In the genomic region with DNA sequence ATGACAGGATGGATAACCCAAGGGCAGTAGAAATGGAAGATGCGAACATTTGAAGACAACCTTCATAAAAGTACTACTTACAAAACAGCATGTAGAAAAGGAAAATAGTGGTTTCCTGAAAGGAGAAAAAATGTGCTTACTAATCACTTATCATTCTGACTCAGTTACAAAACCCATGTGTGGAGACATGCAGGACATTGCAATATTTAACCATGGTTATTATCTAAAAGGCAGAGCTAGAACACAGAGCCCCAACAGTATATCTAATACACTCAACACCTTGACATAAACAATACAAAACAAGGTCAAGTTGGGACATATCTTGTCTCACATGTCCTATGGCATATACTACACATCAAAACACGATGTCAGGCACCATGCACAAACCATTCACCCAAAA, we compare ENCODE assay signal across 20 cellular contexts. TPM values are rescaled to one million over a fixed set of nuclear protein-coding genes. Genes with fewer than 3 reads are reported as not detected.
DNase-seq lines count a peak whose midpoint lies in the region; ATAC-seq, FAIRE-seq and TF ChIP-seq lines count a peak whose summit lies in the region.
"Had no signal": no experiment of that assay in that cellular context is flagged by ENCODE, and none has a peak within 500 bp of the region (broad histone marks: within the 10 kb centered on the region; RNA-seq: fewer than 3 reads in every experiment).

No MANE protein-coding gene starts in this region.

- H3F3A ChIP-seq in SK-N-SH (replicated peaks; ENCODE audit: insufficient read depth), result peaks cover 4% of the 10 kb centered on the region

- intact Hi-C loops in gastrocnemius medialis (cut with DNase I; ENCODE audit: low total_unique reads), result no loop called here

- H2BK15ac ChIP-seq in H1 (ENCODE audit: low read length) (no peak overlapping the region), mesenchymal stem cell (ENCODE audit: low read depth, poor library complexity, severe bottlenecking) (no peak overlapping the region)

- no peak overlapping the region for H3K27ac ChIP-seq in H1 (ENCODE audit: low read depth, low read length)
- no peak overlapping the region for H3K27ac ChIP-seq in mesenchymal stem cell (ENCODE audit: low read length, poor library complexity, severe bottlenecking)
- H3K27ac ChIP-seq in gastrocnemius medialis, result no peak overlapping the region
- no peak overlapping the region for H3K27ac ChIP-seq in SK-N-SH (ENCODE audit: low read depth in 2 of 2, low read length in 1 of 2)
- H3K27ac ChIP-seq: cardiac muscle cell had no signal

- POLR2A ChIA-PET in H1 (lab: Charles Lee; ENCODE audit: partially characterized antibody), result no interaction called here
- POLR2A ChIA-PET in SK-N-SH (lab: Yijun Ruan, JAX), result no interaction called here

- H2AK5ac ChIP-seq in H1 (ENCODE audit: low read depth, low read length), result no peak overlapping the region
- no peak overlapping the region for H2AK5ac ChIP-seq in mesenchymal stem cell (ENCODE audit: low read length, severe bottlenecking)

- FAIRE-seq in RCC 7860 (lab: Jason Lieb, UNC), result peak; percentile 4
- FAIRE-seq in H1 (lab: Jason Lieb, UNC), result no peak

- CTCF ChIA-PET in H1 (lab: Charles Lee; ENCODE audit: partially characterized antibody), result interaction anchor here (0.7 kb wide), 1 partner anchor 144 kb away, joined by 3 read pairs; no protein-coding TSS in a partner anchor
- CTCF ChIA-PET in SK-N-SH (lab: Yijun Ruan, JAX), result no interaction called here

- H3K14ac ChIP-seq in H1 (ENCODE audit: insufficient read length), result no peak overlapping the region
- H3K14ac ChIP-seq in mesenchymal stem cell (ENCODE audit: low read length in 2 of 2), result no peak overlapping the region

- H3K56ac ChIP-seq in H1 (replicated peaks; ENCODE audit: insufficient read length, low read depth, low read length), result no peak overlapping the region

- no peaks in the 10 kb centered on the region for H3K9me2 ChIP-seq in SK-N-SH

- TF ChIP-seq POLR2A in H1 (IDR thresholded peaks at IDR 0.05; ENCODE audit: control extremely low read depth in 1 of 2, low read depth in 2 of 2, low read length in 2 of 2), result no peak
- no peak for TF ChIP-seq POLR2A in gastrocnemius medialis (IDR thresholded peaks at IDR 0.05)

- no peak overlapping the region for H4K8ac ChIP-seq in H1 (ENCODE audit: extremely low read depth, insufficient read depth, low read length)
- no peak overlapping the region for H4K8ac ChIP-seq in mesenchymal stem cell (ENCODE audit: low read length)

- H3K18ac ChIP-seq in H1 (ENCODE audit: extremely low read depth, low read length) (no peak overlapping the region), mesenchymal stem cell (ENCODE audit: low read depth in 1 of 2, low read length in 2 of 2) (no peak overlapping the region)

- no peak for TF ChIP-seq RAD21 in H1 (IDR thresholded peaks at IDR 0.05 in 1 of 2, conservative IDR thresholded peaks at IDR 0.05 in 1 of 2; ENCODE audit: low read depth in 2 of 2, low read length in 2 of 2)
- TF ChIP-seq RAD21 in SK-N-SH (IDR thresholded peaks at IDR 0.05; ENCODE audit: low read length), result no peak

- no peak overlapping the region for H4K91ac ChIP-seq in H1 (replicated peaks; ENCODE audit: insufficient read length, low read length)
- no peak overlapping the region for H4K91ac ChIP-seq in mesenchymal stem cell (ENCODE audit: low read length)

- H4K20me1 ChIP-seq in H1 (replicated peaks in 1 of 2; ENCODE audit: control insufficient read depth in 1 of 2, insufficient read depth in 2 of 2, low read length in 2 of 2), result no peaks in the 10 kb centered on the region
- H4K20me1 ChIP-seq in SK-N-SH (ENCODE audit: insufficient read depth), result no peaks in the 10 kb centered on the region; the same call in 1 of the 2 replicates

- H3K23me2 ChIP-seq in H1 (ENCODE audit: low read depth, low read length), result no peaks in the 10 kb centered on the region

- H4K5ac ChIP-seq in H1 (ENCODE audit: insufficient read length, low read depth, low read length), result no peak overlapping the region

- no peak for ATAC-seq in gastrocnemius medialis
- ATAC-seq: activated CD4-positive, CD25-positive, alpha-beta regulatory T cell treated with anti-CD3 and anti-CD28 coated beads, Interleukin-2, amount 50 U/mL, for 24 hours; activated CD8-positive, alpha-beta memory T cell treated with anti-CD3 and anti-CD28 coated beads, Interleukin-2, amount 10 ng/mL, durations not matched to agents 7 days and 5 days; effector memory CD8-positive, alpha-beta T cell; left cardiac atrium; right cardiac atrium; T-cell had no signal

- DNase-seq in GM03348 (ENCODE audit: low spot score) (peak; percentile 29), RCC 7860 (ENCODE audit: low spot score) (peak; percentile 36), H1 (ENCODE audit: low read depth in 1 of 2, low spot score in 2 of 2) (no peak), mesenchymal stem cell (peak; percentile 35), gastrocnemius medialis (no peak), SK-N-SH (no peak), GM13977 (ENCODE audit: low spot score) (no peak)
- DNase-seq: activated CD8-positive, alpha-beta memory T cell treated with anti-CD3 and anti-CD28 coated beads, Interleukin-2, amount 10 ng/mL, durations not matched to agents 7 days and 5 days; activated naive CD4-positive, alpha-beta T cell; DMS53; effector memory CD8-positive, alpha-beta T cell; Kasumi-1; left cardiac atrium; NCI-H2029; NCI-H524 treated with DMSO at 0.1 percent for 48 hours; right cardiac atrium; stimulated activated CD4-positive, alpha-beta T cell treated with anti-CD3 and anti-CD28 coated beads, Interleukin-1b, Interleukin-23, amount 100 ng/mL, for 48 hours; T-cell had no signal

- in situ Hi-C loops in gastrocnemius medialis (cut with MboI; ENCODE audit: low sequenced_read_pairs in 4 of 4) (no loop called here), GM13977 (cut with MboI; ENCODE audit: low pct_unique_long_range_greater_than_20kb, low sequenced_read_pairs, unreplicated experiment) (no loop called here)

- H3K4me1 ChIP-seq in H1 (replicated peaks in 1 of 4; ENCODE audit: control insufficient read depth in 3 of 4, insufficient read depth in 4 of 4, low read length in 3 of 4) (no peaks in the 10 kb centered on the region), mesenchymal stem cell (ENCODE audit: control insufficient read depth, insufficient read depth, low read depth, low read length) (no peaks in the 10 kb centered on the region), gastrocnemius medialis (no peaks in the 10 kb centered on the region), SK-N-SH (ENCODE audit: control insufficient read depth in 1 of 2, insufficient read depth in 2 of 2, low read depth in 1 of 2, low read length in 1 of 2) (no peaks in the 10 kb centered on the region)

- no peak overlapping the region for H3K23ac ChIP-seq in H1 (ENCODE audit: insufficient read length)
- no peak overlapping the region for H3K23ac ChIP-seq in mesenchymal stem cell (ENCODE audit: low read length in 2 of 2)

- no peaks in the 10 kb centered on the region for H3K79me1 ChIP-seq in H1 (ENCODE audit: low read depth, low read length)
- H3K79me1 ChIP-seq in mesenchymal stem cell (replicated peaks; ENCODE audit: low read length, poor library complexity, severe bottlenecking), result peaks cover 2% of the 10 kb centered on the region

- H3K79me2 ChIP-seq in H1 (ENCODE audit: control insufficient read depth in 1 of 2, insufficient read depth in 2 of 2, low read length in 2 of 2) (no peaks in the 10 kb centered on the region), SK-N-SH (ENCODE audit: insufficient read depth) (no peaks in the 10 kb centered on the region)

- 88% methylated on average over 2 of the region's 2 CpGs; no CpG with 5 or more reads in 1 of the 2 experiments for WGBS in H1 (ENCODE audit: extremely low coverage in 1 of 2, insufficient coverage in 1 of 2, insufficient read length in 1 of 2, insufficient replicate concordance in 2 of 2, low coverage in 1 of 2, low lambda C conversion rate in 2 of 2, missing lambda C conversion rate in 1 of 2), 2 experiments
- 100% methylated on average over 1 of the region's 2 CpGs for WGBS in mesenchymal stem cell
- WGBS in SK-N-SH (ENCODE audit: low lambda C conversion rate), result 77% methylated on average over 2 of the region's 2 CpGs

- H2BK5ac ChIP-seq in H1 (ENCODE audit: low read depth, low read length), result no peak overlapping the region
- H2BK5ac ChIP-seq in mesenchymal stem cell (ENCODE audit: low read depth, low read length, poor library complexity, severe bottlenecking), result no peak overlapping the region

- no peak overlapping the region for H3K4me2 ChIP-seq in H1 (ENCODE audit: insufficient read depth in 1 of 2, low read depth in 2 of 2, low read length in 2 of 2)
- H3K4me2 ChIP-seq in mesenchymal stem cell (ENCODE audit: low read length, poor library complexity, severe bottlenecking), result no peak overlapping the region
- H3K4me2 ChIP-seq in SK-N-SH, result no peak overlapping the region

- H3K36me3 ChIP-seq in H1 (ENCODE audit: control insufficient read depth in 2 of 4, insufficient read depth in 4 of 4, low read length in 3 of 4) (peaks cover 0 to 4% (median 0%) of the 10 kb centered on the region in 4 experiments; a peak in 1 of 8 replicates), mesenchymal stem cell (ENCODE audit: control insufficient read depth in 1 of 2, insufficient read depth in 2 of 2, low read depth in 1 of 2, low read length in 2 of 2) (peaks cover 0 to 21% of the 10 kb centered on the region in 2 experiments), gastrocnemius medialis (no peaks in the 10 kb centered on the region), SK-N-SH (replicated peaks in 1 of 2; ENCODE audit: control insufficient read depth in 1 of 2, insufficient read depth in 2 of 2, low read length in 1 of 2) (peaks cover 6 to 13% of the 10 kb centered on the region in 2 experiments)
- H3K36me3 ChIP-seq: cardiac muscle cell had no signal

- H3K9me3 ChIP-seq in H1 (ENCODE audit: insufficient read depth in 2 of 2, low read depth in 1 of 2, low read length in 1 of 2) (no peaks in the 10 kb centered on the region), mesenchymal stem cell (ENCODE audit: control insufficient read depth, low read length) (no peaks in the 10 kb centered on the region), gastrocnemius medialis (no peaks in the 10 kb centered on the region), SK-N-SH (no peaks in the 10 kb centered on the region)

- TF ChIP-seq CTCF in H1 (IDR thresholded peaks at IDR 0.05; ENCODE audit: control extremely low read depth in 1 of 3, insufficient read depth in 1 of 3, low read depth in 1 of 3, low read length in 3 of 3) (no peak), gastrocnemius medialis (IDR thresholded peaks at IDR 0.05 in 4 of 5, conservative IDR thresholded peaks at IDR 0.05 in 1 of 5) (no peak), SK-N-SH (IDR thresholded peaks at IDR 0.05) (no peak), GM13977 (IDR thresholded peaks at IDR 0.05; ENCODE audit: extremely low read depth, insufficient read depth, missing control alignments) (no peak)

- H2BK20ac ChIP-seq in H1 (ENCODE audit: low read length), result no peak overlapping the region

- no peak for TF ChIP-seq EP300 in H1 (IDR thresholded peaks at IDR 0.05; ENCODE audit: borderline replicate concordance in 1 of 2, low read depth in 2 of 2, low read length in 2 of 2)
- no peak for TF ChIP-seq EP300 in SK-N-SH (IDR thresholded peaks at IDR 0.05; ENCODE audit: borderline replicate concordance in 1 of 2, low read depth in 1 of 2, low read length in 1 of 2)

- no peak overlapping the region for H3K4ac ChIP-seq in H1 (replicated peaks; ENCODE audit: insufficient read length, low read depth, low read length)
- no peak overlapping the region for H3K4ac ChIP-seq in mesenchymal stem cell (ENCODE audit: low read depth in 1 of 2, low read length in 2 of 2)

- H2AFZ ChIP-seq in H1 (ENCODE audit: low read length), result no peak overlapping the region
- H2AFZ ChIP-seq in mesenchymal stem cell (ENCODE audit: low read depth, low read length), result no peak overlapping the region
- H2AFZ ChIP-seq in SK-N-SH (ENCODE audit: low read depth), result no peak overlapping the region

- H2BK120ac ChIP-seq in H1 (replicated peaks; ENCODE audit: low read depth, low read length) (no peak overlapping the region), mesenchymal stem cell (ENCODE audit: low read depth, low read length) (no peak overlapping the region)

- H3K4me3 ChIP-seq in H1 (ENCODE audit: extremely low read depth in 1 of 4, insufficient read depth in 2 of 4, low read depth in 3 of 4, low read length in 4 of 4) (no peak overlapping the region), mesenchymal stem cell (ENCODE audit: insufficient read depth in 1 of 2, low read depth in 1 of 2, low read length in 2 of 2) (no peak overlapping the region), gastrocnemius medialis (no peak overlapping the region), SK-N-SH (ENCODE audit: low read depth in 2 of 2, low read length in 1 of 2) (no peak overlapping the region)
- H3K4me3 ChIP-seq: cardiac muscle cell had no signal

- H2BK12ac ChIP-seq in H1 (ENCODE audit: low read depth, low read length) (no peak overlapping the region), mesenchymal stem cell (ENCODE audit: low read length in 2 of 2) (no peak overlapping the region)

- H3K27me3 ChIP-seq in H1 (replicated peaks in 1 of 4; ENCODE audit: control insufficient read depth in 3 of 4, extremely low read depth in 1 of 4, insufficient read depth in 3 of 4, low read length in 3 of 4), result no peaks in the 10 kb centered on the region
- no peaks in the 10 kb centered on the region for H3K27me3 ChIP-seq in mesenchymal stem cell (ENCODE audit: control insufficient read depth in 1 of 2, insufficient read depth in 1 of 2, low read length in 2 of 2)
- no peaks in the 10 kb centered on the region for H3K27me3 ChIP-seq in gastrocnemius medialis
- no peaks in the 10 kb centered on the region for H3K27me3 ChIP-seq in SK-N-SH (ENCODE audit: insufficient read depth)
- H3K27me3 ChIP-seq: cardiac muscle cell had no signal

- H3K9ac ChIP-seq in H1 (replicated peaks in 1 of 4; ENCODE audit: extremely low read depth in 1 of 4, low read depth in 3 of 4, low read length in 3 of 4) (no peak overlapping the region), mesenchymal stem cell (ENCODE audit: low read length) (no peak overlapping the region), SK-N-SH (no peak overlapping the region)

RNA-seq across cellular contexts. Expression of a gene that starts 55.9 kb away (rescaled TPM):
- 185 and 210 TPM in 2 replicates for total RNA-seq in H1 (2021; fragmentation: NEBNext Ultra II Directional; extraction: Animal tissue kit (Norgen Biotek cat#: 25700))
- polyA plus RNA-seq in H1 (2011; rRNA removed), result 45.5 and 59.6 TPM in 2 replicates
- polyA plus RNA-seq in H1 (2011; cell fraction: cytosol; rRNA removed), result 145 TPM
- polyA plus RNA-seq in H1 (2011; cell fraction: nucleus; rRNA removed), result 11.1 TPM
- polyA plus RNA-seq in H1 (2012, experiment 1 of 2), result 119 to 148 TPM (median 132 TPM) in 4 replicates
- polyA plus RNA-seq in H1 (2012, experiment 2 of 2), result 12.0 TPM
- polyA plus RNA-seq in H1 (2013, experiment 1 of 2), result 113 TPM
- polyA plus RNA-seq in H1 (2013, experiment 2 of 2), result 118 TPM
- 57.4 and 74.1 TPM in 2 replicates for polyA minus RNA-seq in H1 (2011; rRNA and poly(A)+ RNA removed)
- 88.8 TPM for polyA minus RNA-seq in H1 (2011; cell fraction: cytosol; rRNA and poly(A)+ RNA removed)
- polyA minus RNA-seq in H1 (2011; cell fraction: nucleus; rRNA and poly(A)+ RNA removed), result 88.7 TPM
- 65.4 TPM for polyA plus RNA-seq in mesenchymal stem cell (2013, experiment 1 of 2)
- 61.3 TPM for polyA plus RNA-seq in mesenchymal stem cell (2013, experiment 2 of 2)
- 10 to 100 TPM; 35.7 to 67.5 (median 56.0) TPM for total RNA-seq in gastrocnemius medialis
- 59.8 and 67.6 TPM in 2 replicates for polyA plus RNA-seq in SK-N-SH (2012; rRNA removed)
- polyA plus RNA-seq in SK-N-SH (2012; cell fraction: cytosol; rRNA removed), result 101 and 141 TPM in 2 replicates
- polyA plus RNA-seq in SK-N-SH (2012; cell fraction: nucleus; rRNA removed), result 19.5 and 38.9 TPM in 2 replicates

Comparison
In these comparisons a context has a peak if more than half of its experiments do, and no peak if none do; other contexts are left out.
1. DNase-seq: peak in GM03348 (single experiment), RCC 7860 (single experiment) and mesenchymal stem cell (single experiment); none in H1 (0 of 2), gastrocnemius medialis (0 of 2), SK-N-SH (single experiment) and GM13977 (single experiment).